ENCODE assay signal across 22 cellular contexts in genomic region chr12:88300931-88301330, GRCh38.
A peak's percentile ranks its signal among the peaks of the same experiment; 100 is the strongest.
DNase-seq lines count a peak whose midpoint lies in the region; ATAC-seq, FAIRE-seq and TF ChIP-seq lines count a peak whose summit lies in the region.
"Had no signal": no experiment of that assay in that cellular context is flagged by ENCODE, and none has a peak within 500 bp of the region (broad histone marks: within the 10 kb centered on the region; RNA-seq: fewer than 3 reads in every experiment).

No MANE protein-coding gene starts in this region.

- no peak overlapping the region for H3K4me3 Mint-ChIP-seq in GM23338
- H3K4me3 Mint-ChIP-seq in activated T-helper 2 cell treated with anti-CD3 and anti-CD28 coated beads, Interferon-gamma antibody, Interleukin-2, Interleukin-4, amounts not matched to agents 10 μg/mL and 5 μg/mL and 100 μg/mL, durations not matched to agents 14 hours and 24 hours and 36 hours (ENCODE audit: low read depth), result peak overlapping the region; percentile 46
- no peak overlapping the region for H3K4me3 Mint-ChIP-seq in activated T-helper 1 cell treated with anti-CD3 and anti-CD28 coated beads, Interleukin-12 subunit alpha, Interleukin-12 subunit beta, Interleukin-2, Interleukin-4 antibody, amounts not matched to agents 30 ng/mL and 10 ng/mL and 1 ng/mL, durations not matched to agents 14 hours and 24 hours and 36 hours
- H3K4me3 Mint-ChIP-seq in natural killer cell treated with Interleukin-12 subunit alpha and Interleukin-12 subunit beta and Interleukin-15 and Interleukin-18, amount 100 ng/mL, for 72 hours, result no peak overlapping the region
- H3K4me3 Mint-ChIP-seq: CD4-positive, alpha-beta memory T cell; nephron progenitor cell had no signal

- no peak overlapping the region for H3K4me2 ChIP-seq in GM23338
- H3K4me2 ChIP-seq in keratinocyte (ENCODE audit: control insufficient read depth, extremely low read depth, insufficient read depth, low read depth, low read length), result no peak overlapping the region

- no peaks in the 10 kb centered on the region for H3K36me3 ChIP-seq in GM23338 (ENCODE audit: insufficient read depth)
- H3K36me3 ChIP-seq in keratinocyte (ENCODE audit: control insufficient read depth in 2 of 2, extremely low read depth in 1 of 2, insufficient read depth in 2 of 2, low read length in 2 of 2), result no peaks in the 10 kb centered on the region
- H3K36me3 ChIP-seq: tibial nerve had no signal

- no peaks in the 10 kb centered on the region for H3K9me3 Mint-ChIP-seq in GM23338
- peaks cover 16% of the 10 kb centered on the region for H3K9me3 Mint-ChIP-seq in activated T-helper 2 cell treated with anti-CD3 and anti-CD28 coated beads, Interferon-gamma antibody, Interleukin-2, Interleukin-4, amounts not matched to agents 10 μg/mL and 5 μg/mL and 100 μg/mL, durations not matched to agents 14 hours and 24 hours and 36 hours
- H3K9me3 Mint-ChIP-seq in activated T-helper 1 cell treated with anti-CD3 and anti-CD28 coated beads, Interleukin-12 subunit alpha, Interleukin-12 subunit beta, Interleukin-2, Interleukin-4 antibody, amounts not matched to agents 30 ng/mL and 10 ng/mL and 1 ng/mL, durations not matched to agents 14 hours and 24 hours and 36 hours, result peaks cover 3% of the 10 kb centered on the region
- no peaks in the 10 kb centered on the region for H3K9me3 Mint-ChIP-seq in natural killer cell treated with Interleukin-12 subunit alpha and Interleukin-12 subunit beta and Interleukin-15 and Interleukin-18, amount 100 ng/mL, for 72 hours
- H3K9me3 Mint-ChIP-seq: nephron progenitor cell had no signal

- no peak overlapping the region for H3K4me3 ChIP-seq in GM23338
- no peak overlapping the region for H3K4me3 ChIP-seq in keratinocyte (ENCODE audit: control insufficient read depth in 2 of 3, extremely low read depth in 1 of 3, insufficient read depth in 2 of 3, low read depth in 1 of 3, low read length in 3 of 3)
- H3K4me3 ChIP-seq: tibial nerve had no signal

- no peaks in the 10 kb centered on the region for H3F3A ChIP-seq in GM23338 (replicated peaks; ENCODE audit: low read depth)

- H3K79me2 ChIP-seq in GM23338 (replicated peaks; ENCODE audit: insufficient read depth), result no peaks in the 10 kb centered on the region
- no peaks in the 10 kb centered on the region for H3K79me2 ChIP-seq in keratinocyte (ENCODE audit: control insufficient read depth, insufficient read depth, low read length)

- FAIRE-seq in keratinocyte (lab: Jason Lieb, UNC), result peak; percentile 17
- FAIRE-seq: HTR-8/SVneo had no signal

- H3K9me2 ChIP-seq in GM23338 (ENCODE audit: insufficient read depth), result peaks cover 12% of the 10 kb centered on the region

- no peaks in the 10 kb centered on the region for H3K9me3 ChIP-seq in keratinocyte (ENCODE audit: control insufficient read depth, low read depth, low read length)
- H3K9me3 ChIP-seq: tibial nerve had no signal

- H3K4me1 ChIP-seq in GM23338 (ENCODE audit: insufficient read depth) (no peaks in the 10 kb centered on the region), keratinocyte (ENCODE audit: control insufficient read depth, extremely low read depth, insufficient read depth, low read length) (peaks cover 37% of the 10 kb centered on the region)

- H3K27me3 Mint-ChIP-seq in GM23338 (ENCODE audit: insufficient read depth, low read depth, poor library complexity), result peaks cover 1% of the 10 kb centered on the region
- H3K27me3 Mint-ChIP-seq in activated T-helper 2 cell treated with anti-CD3 and anti-CD28 coated beads, Interferon-gamma antibody, Interleukin-2, Interleukin-4, amounts not matched to agents 10 μg/mL and 5 μg/mL and 100 μg/mL, durations not matched to agents 14 hours and 24 hours and 36 hours (ENCODE audit: low read depth), result no peaks in the 10 kb centered on the region
- no peaks in the 10 kb centered on the region for H3K27me3 Mint-ChIP-seq in activated T-helper 1 cell treated with anti-CD3 and anti-CD28 coated beads, Interleukin-12 subunit alpha, Interleukin-12 subunit beta, Interleukin-2, Interleukin-4 antibody, amounts not matched to agents 30 ng/mL and 10 ng/mL and 1 ng/mL, durations not matched to agents 14 hours and 24 hours and 36 hours (ENCODE audit: insufficient read depth)
- H3K27me3 Mint-ChIP-seq in natural killer cell treated with Interleukin-12 subunit alpha and Interleukin-12 subunit beta and Interleukin-15 and Interleukin-18, amount 100 ng/mL, for 72 hours, result no peaks in the 10 kb centered on the region
- H3K27me3 Mint-ChIP-seq: CD4-positive, alpha-beta memory T cell; progenitor cell of endocrine pancreas had no signal

- no peak for TF ChIP-seq CTCF in GM23338 (conservative IDR thresholded peaks at IDR 0.05; ENCODE audit: low read depth in 2 of 2)
- no peak for TF ChIP-seq CTCF in keratinocyte (optimal IDR thresholded peaks at IDR 0.05 in 1 of 3, IDR thresholded peaks at IDR 0.05 in 1 of 3, conservative IDR thresholded peaks at IDR 0.05 in 1 of 3; ENCODE audit: extremely low read depth in 1 of 3, insufficient read depth in 2 of 3, low read length in 3 of 3)

- H3K36me3 Mint-ChIP-seq in GM23338 (ENCODE audit: low read depth), result no peaks in the 10 kb centered on the region
- peaks cover 12% of the 10 kb centered on the region for H3K36me3 Mint-ChIP-seq in activated T-helper 2 cell treated with anti-CD3 and anti-CD28 coated beads, Interferon-gamma antibody, Interleukin-2, Interleukin-4, amounts not matched to agents 10 μg/mL and 5 μg/mL and 100 μg/mL, durations not matched to agents 14 hours and 24 hours and 36 hours (ENCODE audit: low read depth)
- peaks cover 1% of the 10 kb centered on the region for H3K36me3 Mint-ChIP-seq in activated T-helper 1 cell treated with anti-CD3 and anti-CD28 coated beads, Interleukin-12 subunit alpha, Interleukin-12 subunit beta, Interleukin-2, Interleukin-4 antibody, amounts not matched to agents 30 ng/mL and 10 ng/mL and 1 ng/mL, durations not matched to agents 14 hours and 24 hours and 36 hours (ENCODE audit: low read depth)
- H3K36me3 Mint-ChIP-seq in natural killer cell treated with Interleukin-12 subunit alpha and Interleukin-12 subunit beta and Interleukin-15 and Interleukin-18, amount 100 ng/mL, for 72 hours, result no peaks in the 10 kb centered on the region
- H3K36me3 Mint-ChIP-seq: CD4-positive, alpha-beta memory T cell had no signal

- in situ Hi-C loops in Caki2 (cut with HindIII; ENCODE audit: low pct_unique_long_range_greater_than_20kb, low sequenced_read_pairs), result no loop called here

- ATAC-seq in GM23338, result no peak
- no peak for ATAC-seq in natural killer cell treated with Interleukin-12 subunit alpha and Interleukin-12 subunit beta and Interleukin-15 and Interleukin-18, amount 100 ng/mL, for 72 hours

- no peak overlapping the region for H3K27ac Mint-ChIP-seq in GM23338
- peak overlapping the region; percentile 26 for H3K27ac Mint-ChIP-seq in activated T-helper 2 cell treated with anti-CD3 and anti-CD28 coated beads, Interferon-gamma antibody, Interleukin-2, Interleukin-4, amounts not matched to agents 10 μg/mL and 5 μg/mL and 100 μg/mL, durations not matched to agents 14 hours and 24 hours and 36 hours
- H3K27ac Mint-ChIP-seq in activated T-helper 1 cell treated with anti-CD3 and anti-CD28 coated beads, Interleukin-12 subunit alpha, Interleukin-12 subunit beta, Interleukin-2, Interleukin-4 antibody, amounts not matched to agents 30 ng/mL and 10 ng/mL and 1 ng/mL, durations not matched to agents 14 hours and 24 hours and 36 hours, result no peak overlapping the region
- H3K27ac Mint-ChIP-seq in natural killer cell treated with Interleukin-12 subunit alpha and Interleukin-12 subunit beta and Interleukin-15 and Interleukin-18, amount 100 ng/mL, for 72 hours, result peak overlapping the region in 1 of 2 donors; percentile 57
- H3K27ac Mint-ChIP-seq: CD4-positive, alpha-beta memory T cell; nephron progenitor cell; progenitor cell of endocrine pancreas had no signal

- no peaks in the 10 kb centered on the region for H4K20me1 ChIP-seq in GM23338 (replicated peaks; ENCODE audit: insufficient read depth)
- H4K20me1 ChIP-seq in keratinocyte (ENCODE audit: control insufficient read depth, extremely low read depth, insufficient read depth, low read length), result no peaks in the 10 kb centered on the region

- no peak overlapping the region for H3K9ac ChIP-seq in keratinocyte (ENCODE audit: control insufficient read depth, extremely low read depth, insufficient read depth, low read length)

- H3K27ac ChIP-seq in GM23338 (ENCODE audit: low read depth), result no peak overlapping the region
- H3K27ac ChIP-seq in keratinocyte (ENCODE audit: control insufficient read depth, insufficient read depth, low read length), result no peak overlapping the region
- H3K27ac ChIP-seq: RWPE1, tibial nerve had no signal

- no peaks in the 10 kb centered on the region for H3K9me1 ChIP-seq in keratinocyte (ENCODE audit: control insufficient read depth, extremely low read depth, insufficient read depth, low read length)

- intact Hi-C loops in activated T-helper 2 cell treated with anti-CD3 and anti-CD28 coated beads, Interferon-gamma antibody, Interleukin-2, Interleukin-4, amounts not matched to agents 10 μg/mL and 5 μg/mL and 100 μg/mL, durations not matched to agents 14 hours and 24 hours and 36 hours (cut with micrococcal nuclease), result no loop called here
- intact Hi-C loops in activated T-helper 1 cell treated with anti-CD3 and anti-CD28 coated beads, Interleukin-12 subunit alpha, Interleukin-12 subunit beta, Interleukin-2, Interleukin-4 antibody, amounts not matched to agents 30 ng/mL and 10 ng/mL and 1 ng/mL, durations not matched to agents 14 hours and 24 hours and 36 hours (cut with micrococcal nuclease), result no loop called here

- H2AFZ ChIP-seq in GM23338 (peak overlapping the region; percentile 29; the same call in 1 of the 2 replicates), keratinocyte (ENCODE audit: control insufficient read depth, low read length) (no peak overlapping the region)

- peak; percentile 30 for DNase-seq in Caki2 (ENCODE audit: low read depth)
- no peak for DNase-seq in GM23338 (ENCODE audit: low spot score)
- DNase-seq in activated T-helper 2 cell treated with anti-CD3 and anti-CD28 coated beads, Interferon-gamma antibody, Interleukin-2, Interleukin-4, amounts not matched to agents 10 μg/mL and 5 μg/mL and 100 μg/mL, durations not matched to agents 14 hours and 24 hours and 36 hours (ENCODE audit: low spot score), result no peak
- DNase-seq in keratinocyte (ENCODE audit: low read depth, low spot score), result no peak
- DNase-seq in NCI-H748 (lab: John Stamatoyannopoulos, UW; ENCODE audit: unreplicated experiment), result no peak
- DNase-seq in activated T-helper 1 cell treated with anti-CD3 and anti-CD28 coated beads, Interleukin-12 subunit alpha, Interleukin-12 subunit beta, Interleukin-2, Interleukin-4 antibody, amounts not matched to agents 30 ng/mL and 10 ng/mL and 1 ng/mL, durations not matched to agents 14 hours and 24 hours and 36 hours (ENCODE audit: low spot score), result no peak
- no peak for DNase-seq in islet precursor cell
- no peak for DNase-seq in natural killer cell treated with Interleukin-12 subunit alpha and Interleukin-12 subunit beta and Interleukin-15 and Interleukin-18, amount 100 ng/mL, for 72 hours (ENCODE audit: low spot score)
- DNase-seq: amygdala; CD4-positive, alpha-beta memory T cell; DMS79 treated with DMSO at 0.1 percent for 48 hours; HCEC 1CT; midbrain; NCI-H510A treated with DMSO at 0.1 percent for 48 hours; nephron progenitor cell; stimulated activated CD4-positive, alpha-beta T cell treated with anti-CD3 and anti-CD28 coated beads, Interleukin-2, amount 100 ng/mL, for 24 hours; stimulated activated naive CD4-positive, alpha-beta T cell treated with Interleukin-2 at 50 U/mL for 16 hours; T1000 had no signal

- peaks cover 3% of the 10 kb centered on the region; the same call in 2 of the 3 replicates for H3K4me1 Mint-ChIP-seq in GM23338
- H3K4me1 Mint-ChIP-seq in activated T-helper 2 cell treated with anti-CD3 and anti-CD28 coated beads, Interferon-gamma antibody, Interleukin-2, Interleukin-4, amounts not matched to agents 10 μg/mL and 5 μg/mL and 100 μg/mL, durations not matched to agents 14 hours and 24 hours and 36 hours (ENCODE audit: low read depth), result peaks cover 40% of the 10 kb centered on the region
- peaks cover 28% of the 10 kb centered on the region for H3K4me1 Mint-ChIP-seq in activated T-helper 1 cell treated with anti-CD3 and anti-CD28 coated beads, Interleukin-12 subunit alpha, Interleukin-12 subunit beta, Interleukin-2, Interleukin-4 antibody, amounts not matched to agents 30 ng/mL and 10 ng/mL and 1 ng/mL, durations not matched to agents 14 hours and 24 hours and 36 hours (ENCODE audit: low read depth)
- peaks cover 0 to 8% of the 10 kb centered on the region in 2 donors for H3K4me1 Mint-ChIP-seq in natural killer cell treated with Interleukin-12 subunit alpha and Interleukin-12 subunit beta and Interleukin-15 and Interleukin-18, amount 100 ng/mL, for 72 hours (ENCODE audit: low read depth in 2 of 2)
- H3K4me1 Mint-ChIP-seq: CD4-positive, alpha-beta memory T cell had no signal

- dilution Hi-C loops in keratinocyte (cut with MboI; ENCODE audit: extremely low pct_ligation_motif_present, low sequenced_read_pairs), result no loop called here

- H3K27me3 ChIP-seq in GM23338 (ENCODE audit: insufficient read depth), result no peaks in the 10 kb centered on the region
- H3K27me3 ChIP-seq in keratinocyte (ENCODE audit: control insufficient read depth, extremely low read depth, insufficient read depth, low read length), result no peaks in the 10 kb centered on the region
- H3K27me3 ChIP-seq: tibial nerve had no signal
